ENCODE assay signal across 9 cellular contexts in genomic region chr1:182413486-182413885, GRCh38. TPM values are rescaled to one million over a fixed set of nuclear protein-coding genes. Genes with fewer than 3 reads are reported as not detected.
"Had no signal": no experiment of that assay in that cellular context is flagged by ENCODE, and none has a peak within 500 bp of the region (broad histone marks: within the 10 kb centered on the region; RNA-seq: fewer than 3 reads in every experiment).

No MANE protein-coding gene starts in this region.

- ATAC-seq: GM12878 had no signal

- FAIRE-seq: G401.6, GM12878, GM12891, GM12892, GM18507, GM19239 had no signal

- H3K4me3 ChIP-seq: GM12878 had no signal

- DNase-seq: GDM1, GF-D8 had no signal

RNA-seq across cellular contexts. Expression of gene TEDDM1, which starts 13.0 kb away (rescaled TPM):
- total RNA-seq: G401, GM12878 had no signal

RNA-seq across cellular contexts. Expression of gene RGSL1, which starts 36.5 kb away (rescaled TPM):
- total RNA-seq: G401 had no signal
